22 cellular contexts compared by ENCODE assay signal in genomic region chr22:30810105-30810504, GRCh38.
DNase-seq lines count a peak whose midpoint lies in the region; ATAC-seq and TF ChIP-seq lines count a peak whose summit lies in the region.
"Had no signal": no experiment of that assay in that cellular context is flagged by ENCODE, and none has a peak within 500 bp of the region (broad histone marks: within the 10 kb centered on the region; RNA-seq: fewer than 3 reads in every experiment).

No MANE protein-coding gene starts in this region.

- H3K9me3 ChIP-seq in RWPE2 (ENCODE audit: severe bottlenecking) = no peaks in the 10 kb centered on the region
- H3K9me3 ChIP-seq: BE2C, Caco-2, SJCRH30 had no signal

- H3K27ac Mint-ChIP-seq in activated CD8-positive, alpha-beta T cell treated with anti-CD3 and anti-CD28 coated beads for 36 hours = no peak overlapping the region
- H3K27ac Mint-ChIP-seq in activated CD8-positive, alpha-beta T cell treated with anti-CD3 and anti-CD28 coated beads, Interleukin-2, amount 10 ng/mL, durations not matched to agents 7 days and 5 days = no peak overlapping the region
- H3K27ac Mint-ChIP-seq in stimulated activated memory B cell treated with anti-CD40 and anti-IgM and Interleukin-4, amounts not matched to agents 10 μg/mL and 1 μg/mL and 100 μg/mL, for 72 hours = no peak overlapping the region
- H3K27ac Mint-ChIP-seq: CD4-positive, alpha-beta T cell; IgD-negative memory B cell had no signal

- TF ChIP-seq CTCF in activated CD8-positive, alpha-beta T cell treated with anti-CD3 and anti-CD28 coated beads for 36 hours (IDR thresholded peaks at IDR 0.05) = no peak
- no peak for TF ChIP-seq CTCF in RWPE2 (IDR thresholded peaks at IDR 0.05; ENCODE audit: poor library complexity, severe bottlenecking)

- H3K36me3 Mint-ChIP-seq in activated CD8-positive, alpha-beta T cell treated with anti-CD3 and anti-CD28 coated beads for 36 hours (ENCODE audit: low read depth) = no peaks in the 10 kb centered on the region
- H3K36me3 Mint-ChIP-seq in activated CD8-positive, alpha-beta T cell treated with anti-CD3 and anti-CD28 coated beads, Interleukin-2, amount 10 ng/mL, durations not matched to agents 7 days and 5 days (ENCODE audit: low read depth) = no peaks in the 10 kb centered on the region
- no peaks in the 10 kb centered on the region for H3K36me3 Mint-ChIP-seq in stimulated activated memory B cell treated with anti-CD40 and anti-IgM and Interleukin-4, amounts not matched to agents 10 μg/mL and 1 μg/mL and 100 μg/mL, for 72 hours

- no peak overlapping the region for H3K4me3 Mint-ChIP-seq in activated CD8-positive, alpha-beta T cell treated with anti-CD3 and anti-CD28 coated beads for 36 hours
- H3K4me3 Mint-ChIP-seq in activated CD8-positive, alpha-beta T cell treated with anti-CD3 and anti-CD28 coated beads, Interleukin-2, amount 10 ng/mL, durations not matched to agents 7 days and 5 days = no peak overlapping the region
- no peak overlapping the region for H3K4me3 Mint-ChIP-seq in stimulated activated memory B cell treated with anti-CD40 and anti-IgM and Interleukin-4, amounts not matched to agents 10 μg/mL and 1 μg/mL and 100 μg/mL, for 72 hours
- H3K4me3 Mint-ChIP-seq: CD4-positive, alpha-beta T cell; IgD-negative memory B cell had no signal

- peak overlapping the region; percentile 89 for H3K27ac ChIP-seq in RWPE2 (ENCODE audit: poor library complexity, severe bottlenecking)
- H3K27ac ChIP-seq: PC-9, SJCRH30 had no signal

- DNase-seq in activated CD8-positive, alpha-beta T cell treated with anti-CD3 and anti-CD28 coated beads for 36 hours = peak; percentile 45
- no peak for DNase-seq in activated CD8-positive, alpha-beta T cell treated with anti-CD3 and anti-CD28 coated beads, Interleukin-2, amount 10 ng/mL, durations not matched to agents 7 days and 5 days
- DNase-seq in ELR (ENCODE audit: low read depth) (peak; percentile 29), RWPE2 (ENCODE audit: low spot score) (no peak), AML-193 (lab: John Stamatoyannopoulos, UW) (no peak), NCI-H1048 (lab: John Stamatoyannopoulos, UW) (no peak)
- DNase-seq: BE2C; Caco-2; CD4-positive, alpha-beta T cell; GOT3; Kasumi-1; MM.1S; NCI-H1417; NCI-H187 treated with DMSO at 0.1 percent for 48 hours; NCI-H226; NCI-H524; PC-9; SJCRH30 had no signal

- peaks cover 37% of the 10 kb centered on the region for H3K4me1 ChIP-seq in RWPE2 (ENCODE audit: insufficient read depth, poor library complexity, severe bottlenecking)
- H3K4me1 ChIP-seq: BE2C, Caco-2, SJCRH30 had no signal

- peaks cover 75% of the 10 kb centered on the region for H3K36me3 ChIP-seq in RWPE2 (ENCODE audit: low read depth)
- H3K36me3 ChIP-seq: BE2C, SJCRH30 had no signal

- H3K4me1 Mint-ChIP-seq in activated CD8-positive, alpha-beta T cell treated with anti-CD3 and anti-CD28 coated beads for 36 hours (ENCODE audit: low read depth) = peaks cover 6% of the 10 kb centered on the region
- H3K4me1 Mint-ChIP-seq in activated CD8-positive, alpha-beta T cell treated with anti-CD3 and anti-CD28 coated beads, Interleukin-2, amount 10 ng/mL, durations not matched to agents 7 days and 5 days (ENCODE audit: low read depth) = peaks cover 6% of the 10 kb centered on the region
- no peaks in the 10 kb centered on the region for H3K4me1 Mint-ChIP-seq in stimulated activated memory B cell treated with anti-CD40 and anti-IgM and Interleukin-4, amounts not matched to agents 10 μg/mL and 1 μg/mL and 100 μg/mL, for 72 hours
- H3K4me1 Mint-ChIP-seq: IgD-negative memory B cell had no signal

- intact Hi-C loops in activated CD8-positive, alpha-beta T cell treated with anti-CD3 and anti-CD28 coated beads for 36 hours (cut with micrococcal nuclease) = no loop called here

- H3K27me3 ChIP-seq in RWPE2 (ENCODE audit: insufficient read depth, poor library complexity, severe bottlenecking) = no peaks in the 10 kb centered on the region
- H3K27me3 ChIP-seq: BE2C, SJCRH30 had no signal

- ATAC-seq in activated CD8-positive, alpha-beta T cell treated with anti-CD3 and anti-CD28 coated beads for 36 hours = peak; percentile 53
- no peak for ATAC-seq in activated CD8-positive, alpha-beta T cell treated with anti-CD3 and anti-CD28 coated beads, Interleukin-2, amount 10 ng/mL, durations not matched to agents 7 days and 5 days
- no peak for ATAC-seq in RWPE2 (ENCODE audit: low read depth)
- peak; percentile 31 for ATAC-seq in stimulated activated memory B cell treated with anti-CD40 and anti-IgM and Interleukin-4, amounts not matched to agents 10 μg/mL and 1 μg/mL and 100 μg/mL, for 72 hours
- ATAC-seq: GM12878, HCT116 had no signal

- POLR2A ChIA-PET in activated CD8-positive, alpha-beta T cell treated with anti-CD3 and anti-CD28 coated beads for 36 hours (lab: Charles Lee) = no interaction called here
- POLR2A ChIA-PET in activated CD8-positive, alpha-beta T cell treated with anti-CD3 and anti-CD28 coated beads, Interleukin-2, amount 10 ng/mL, durations not matched to agents 7 days and 5 days (lab: Charles Lee) = no interaction called here

- no peaks in the 10 kb centered on the region for H3K9me3 Mint-ChIP-seq in activated CD8-positive, alpha-beta T cell treated with anti-CD3 and anti-CD28 coated beads for 36 hours
- H3K9me3 Mint-ChIP-seq in activated CD8-positive, alpha-beta T cell treated with anti-CD3 and anti-CD28 coated beads, Interleukin-2, amount 10 ng/mL, durations not matched to agents 7 days and 5 days (ENCODE audit: insufficient read depth) = no peaks in the 10 kb centered on the region
- no peaks in the 10 kb centered on the region for H3K9me3 Mint-ChIP-seq in stimulated activated memory B cell treated with anti-CD40 and anti-IgM and Interleukin-4, amounts not matched to agents 10 μg/mL and 1 μg/mL and 100 μg/mL, for 72 hours
- H3K9me3 Mint-ChIP-seq: CD4-positive, alpha-beta T cell; IgD-negative memory B cell had no signal

- no peak overlapping the region for H3K4me3 ChIP-seq in RWPE2 (ENCODE audit: severe bottlenecking)
- H3K4me3 ChIP-seq: GM12878, PC-9, SJCRH30 had no signal

- H3K27me3 Mint-ChIP-seq in activated CD8-positive, alpha-beta T cell treated with anti-CD3 and anti-CD28 coated beads for 36 hours = peaks cover 1% of the 10 kb centered on the region
- H3K27me3 Mint-ChIP-seq in activated CD8-positive, alpha-beta T cell treated with anti-CD3 and anti-CD28 coated beads, Interleukin-2, amount 10 ng/mL, durations not matched to agents 7 days and 5 days (ENCODE audit: low read depth) = no peaks in the 10 kb centered on the region
- peaks cover 21% of the 10 kb centered on the region for H3K27me3 Mint-ChIP-seq in stimulated activated memory B cell treated with anti-CD40 and anti-IgM and Interleukin-4, amounts not matched to agents 10 μg/mL and 1 μg/mL and 100 μg/mL, for 72 hours

- CTCF ChIA-PET in activated CD8-positive, alpha-beta T cell treated with anti-CD3 and anti-CD28 coated beads for 36 hours (lab: Charles Lee) = interaction anchor here (0.6 kb wide), 1 partner anchor 1834 kb away, joined by 3 read pairs; no protein-coding TSS in a partner anchor
- CTCF ChIA-PET in activated CD8-positive, alpha-beta T cell treated with anti-CD3 and anti-CD28 coated beads, Interleukin-2, amount 10 ng/mL, durations not matched to agents 7 days and 5 days (lab: Charles Lee) = no interaction called here

Comparison
In these comparisons a context has a peak if more than half of its experiments do, and no peak if none do; other contexts are left out.
1. ATAC-seq: peak in activated CD8-positive, alpha-beta T cell treated with anti-CD3 and anti-CD28 coated beads for 36 hours (single experiment) and stimulated activated memory B cell treated with anti-CD40 and anti-IgM and Interleukin-4, amounts not matched to agents 10 μg/mL and 1 μg/mL and 100 μg/mL, for 72 hours (single experiment); none in activated CD8-positive, alpha-beta T cell treated with anti-CD3 and anti-CD28 coated beads, Interleukin-2, amount 10 ng/mL, durations not matched to agents 7 days and 5 days (single experiment) and RWPE2 (single experiment).
2. DNase-seq: peak in activated CD8-positive, alpha-beta T cell treated with anti-CD3 and anti-CD28 coated beads for 36 hours (single experiment) and ELR (single experiment); none in activated CD8-positive, alpha-beta T cell treated with anti-CD3 and anti-CD28 coated beads, Interleukin-2, amount 10 ng/mL, durations not matched to agents 7 days and 5 days (single experiment), RWPE2 (single experiment), AML-193 (0 of 2) and NCI-H1048 (single experiment).